ENCODE assay signal across 8 cellular contexts in genomic region chr15:68230157-68231100, GRCh38. TPM values are rescaled to one million over a fixed set of nuclear protein-coding genes. Genes with fewer than 3 reads are reported as not detected.
DNase-seq lines count a peak whose midpoint lies in the region; ATAC-seq and TF ChIP-seq lines count a peak whose summit lies in the region.

No MANE protein-coding gene starts in this region.

- no peaks in the 10 kb centered on the region for H3K9me3 Mint-ChIP-seq in nephron progenitor cell

- TF ChIP-seq POLR2A in heart left ventricle (IDR thresholded peaks at IDR 0.05), result no peak

- peak overlapping the region in 9 of 12 donors; percentile 43 to 90 (median 78) for H3K27ac ChIP-seq in heart left ventricle
- H3K27ac ChIP-seq in effector memory CD4-positive, alpha-beta T cell (ENCODE audit: insufficient read depth, low read length, poor library complexity, severe bottlenecking), result no peak overlapping the region

- H3K4me3 ChIP-seq in heart left ventricle, result peak overlapping the region; percentile 78 to 99 (median 93)
- peak overlapping the region; percentile 75 for H3K4me3 ChIP-seq in effector memory CD4-positive, alpha-beta T cell (ENCODE audit: insufficient read depth, low read depth, low read length, poor library complexity, severe bottlenecking)

- peaks cover under 1% of the 10 kb centered on the region for H3K36me3 Mint-ChIP-seq in nephron progenitor cell (ENCODE audit: low read depth)

- no peak for DNase-seq in heart left ventricle
- no peak for DNase-seq in cardiac septum (ENCODE audit: low spot score)
- peak; percentile 60 for DNase-seq in OCI-M1 (lab: John Stamatoyannopoulos, UW)
- DNase-seq in effector memory CD4-positive, alpha-beta T cell, result no peak
- DNase-seq in nephron progenitor cell, result no peak
- no peak for DNase-seq in 8988T
- no peak for DNase-seq in cerebellar nuclear complex (lab: John Stamatoyannopoulos, UW)

- H3K9me3 ChIP-seq in heart left ventricle, result no peaks in the 10 kb centered on the region
- no peaks in the 10 kb centered on the region for H3K9me3 ChIP-seq in effector memory CD4-positive, alpha-beta T cell (ENCODE audit: control insufficient read depth, low read length)

- H3K27me3 ChIP-seq in heart left ventricle, result no peaks in the 10 kb centered on the region
- no peaks in the 10 kb centered on the region for H3K27me3 ChIP-seq in effector memory CD4-positive, alpha-beta T cell (replicated peaks; ENCODE audit: control insufficient read depth, insufficient read depth, low read length, poor library complexity, severe bottlenecking)

- ATAC-seq in heart left ventricle (peak in 2 of 4 donors; percentile 10 to 55), GM18502 (IDR thresholded peaks at IDR 0.05; ENCODE audit: poor library complexity, unreplicated experiment) (no peak)

- no peak for TF ChIP-seq CTCF in heart left ventricle (IDR thresholded peaks at IDR 0.05)
- no peak for TF ChIP-seq CTCF in nephron progenitor cell (IDR thresholded peaks at IDR 0.05)

- H3K27ac Mint-ChIP-seq in nephron progenitor cell, result peak overlapping the region; percentile 79

- H3K4me3 Mint-ChIP-seq in nephron progenitor cell, result peak overlapping the region; percentile 91

- no peaks in the 10 kb centered on the region for H3K36me3 ChIP-seq in heart left ventricle
- no peaks in the 10 kb centered on the region for H3K36me3 ChIP-seq in effector memory CD4-positive, alpha-beta T cell (ENCODE audit: control insufficient read depth, insufficient read depth, low read length)

- intact Hi-C loops in heart left ventricle (cut with DNase I), result no loop called here
- intact Hi-C loops in cardiac septum (cut with DNase I), result no loop called here

- H3K4me1 Mint-ChIP-seq in nephron progenitor cell, result peaks cover 66% of the 10 kb centered on the region

- WGBS in heart left ventricle, 4 donors, result 61 to 64% (median 63%) methylated on average over 20 of the region's 20 CpGs

- H3K4me1 ChIP-seq in heart left ventricle, result peaks cover 0 to 42% (median 14%) of the 10 kb centered on the region in 12 donors
- peaks cover 13% of the 10 kb centered on the region for H3K4me1 ChIP-seq in effector memory CD4-positive, alpha-beta T cell (ENCODE audit: control insufficient read depth, insufficient read depth, low read length, poor library complexity, severe bottlenecking)

- H3K27me3 Mint-ChIP-seq in nephron progenitor cell (ENCODE audit: low read depth, poor library complexity), result no peaks in the 10 kb centered on the region

RNA-seq across cellular contexts. Expression of gene CLN6, which starts 0.9 kb away (rescaled TPM):
- 10 to 100 TPM in 3 of 9 donors, 1 to 10 TPM in 6; 5.6 to 24.1 (median 8.9) TPM for total RNA-seq in heart left ventricle
- polyA plus RNA-seq in heart left ventricle, result 10 to 100 TPM in 1 of 2 donors, 1 to 10 TPM in 1; 8.6 to 19.0 TPM
- 8.5 TPM for total RNA-seq in cardiac septum

RNA-seq across cellular contexts. Expression of gene CALML4, which starts 25.3 kb away (rescaled TPM):
- total RNA-seq in heart left ventricle (1 to 10 TPM in 5 of 9 donors, under 1 TPM in 4; 0.21 to 6.6 (median 1.5) TPM), cardiac septum (1.6 TPM)
- 1 to 10 TPM; 1.2 to 1.6 TPM for polyA plus RNA-seq in heart left ventricle

RNA-seq across cellular contexts. Expression of gene FEM1B, which starts 47.1 kb away (rescaled TPM):
- total RNA-seq in heart left ventricle, result 10 to 100 TPM; 30.2 to 94.0 (median 61.2) TPM
- polyA plus RNA-seq in heart left ventricle, result 10 to 100 TPM in 1 of 2 donors, 1 to 10 TPM in 1; 9.3 to 52.7 TPM
- 114 TPM for total RNA-seq in cardiac septum
